In genomic region chr17:20446895-20447294, GRCh38 we compare ENCODE assay signal across 8 cellular contexts. TPM values are rescaled to one million over a fixed set of nuclear protein-coding genes. Genes with fewer than 3 reads are reported as not detected.
DNase-seq lines count a peak whose midpoint lies in the region; ATAC-seq, FAIRE-seq and TF ChIP-seq lines count a peak whose summit lies in the region.
"Not testable (repeated sequence)": the region's sequence is repeated elsewhere in the genome, so short reads cannot be mapped to it uniquely, and the experiment has no call there.

No MANE protein-coding gene starts in this region.

- not testable (repeated sequence) for H3K9ac ChIP-seq in SK-N-SH

- not testable (repeated sequence) for H3K27ac ChIP-seq in SK-N-SH (ENCODE audit: low read depth in 2 of 2, low read length in 1 of 2)

- CTCF ChIA-PET in SK-N-SH (lab: Yijun Ruan, JAX): not testable (repeated sequence)

- DNase-seq in AML-193 (lab: John Stamatoyannopoulos, UW) (peak; percentile 10 to 13), NCI-H146 treated with DMSO at 0.1 percent for 48 hours (lab: John Stamatoyannopoulos, UW; ENCODE audit: unreplicated experiment) (peak; percentile 1), SK-N-SH (peak; percentile 0), ecto neural progenitor cell (ENCODE audit: low spot score) (peak; percentile 32), left kidney (ENCODE audit: low read depth, low spot score) (peak; percentile 1)
- not testable (repeated sequence) for DNase-seq in GM19239 (ENCODE audit: insufficient read length, low spot score); nephron progenitor cell

- H3K4me1 Mint-ChIP-seq in nephron progenitor cell; stimulated activated memory B cell treated with anti-CD40 and anti-IgM and Interleukin-4, amounts not matched to agents 10 μg/mL and 1 μg/mL and 100 μg/mL, for 72 hours: not testable (repeated sequence)

- WGBS in SK-N-SH (ENCODE audit: low lambda C conversion rate): 58% methylated on average over 6 of the region's 6 CpGs

- not testable (repeated sequence) for H3K79me2 ChIP-seq in SK-N-SH (ENCODE audit: insufficient read depth)

- TF ChIP-seq CTCF in SK-N-SH (IDR thresholded peaks at IDR 0.05): peak; percentile 22
- TF ChIP-seq CTCF in nephron progenitor cell (IDR thresholded peaks at IDR 0.05): peak; percentile 43

- peak; percentile 4 for FAIRE-seq in GM19239 (lab: Jason Lieb, UNC)

- not testable (repeated sequence) for TF ChIP-seq EP300 in SK-N-SH (IDR thresholded peaks at IDR 0.05; ENCODE audit: borderline replicate concordance in 1 of 2, low read depth in 1 of 2, low read length in 1 of 2)

- TF ChIP-seq RAD21 in SK-N-SH (IDR thresholded peaks at IDR 0.05; ENCODE audit: low read length): peak; percentile 33

- not testable (repeated sequence) for H3K4me1 ChIP-seq in SK-N-SH (ENCODE audit: control insufficient read depth in 1 of 2, insufficient read depth in 2 of 2, low read depth in 1 of 2, low read length in 1 of 2)

- H3K36me3 ChIP-seq in SK-N-SH (replicated peaks in 1 of 2; ENCODE audit: control insufficient read depth in 1 of 2, insufficient read depth in 2 of 2, low read length in 1 of 2): not testable (repeated sequence)

- H2AFZ ChIP-seq in SK-N-SH (ENCODE audit: low read depth): not testable (repeated sequence)

- not testable (repeated sequence) for H3K27me3 ChIP-seq in SK-N-SH (ENCODE audit: insufficient read depth)

- POLR2A ChIA-PET in SK-N-SH (lab: Yijun Ruan, JAX): not testable (repeated sequence)

- H3K9me3 ChIP-seq in SK-N-SH: not testable (repeated sequence)

- not testable (repeated sequence) for H3K4me3 Mint-ChIP-seq in nephron progenitor cell; stimulated activated memory B cell treated with anti-CD40 and anti-IgM and Interleukin-4, amounts not matched to agents 10 μg/mL and 1 μg/mL and 100 μg/mL, for 72 hours

- not testable (repeated sequence) for H4K20me1 ChIP-seq in SK-N-SH (ENCODE audit: insufficient read depth)

- H3K27me3 Mint-ChIP-seq in nephron progenitor cell (ENCODE audit: low read depth, poor library complexity); stimulated activated memory B cell treated with anti-CD40 and anti-IgM and Interleukin-4, amounts not matched to agents 10 μg/mL and 1 μg/mL and 100 μg/mL, for 72 hours: not testable (repeated sequence)

- not testable (repeated sequence) for H3K36me3 Mint-ChIP-seq in nephron progenitor cell (ENCODE audit: low read depth); stimulated activated memory B cell treated with anti-CD40 and anti-IgM and Interleukin-4, amounts not matched to agents 10 μg/mL and 1 μg/mL and 100 μg/mL, for 72 hours

- not testable (repeated sequence) for H3F3A ChIP-seq in SK-N-SH (replicated peaks; ENCODE audit: insufficient read depth)

- not testable (repeated sequence) for H3K4me3 ChIP-seq in SK-N-SH (ENCODE audit: low read depth in 2 of 2, low read length in 1 of 2)

- H3K9me2 ChIP-seq in SK-N-SH: not testable (repeated sequence)

- not testable (repeated sequence) for ATAC-seq in stimulated activated memory B cell treated with anti-CD40 and anti-IgM and Interleukin-4, amounts not matched to agents 10 μg/mL and 1 μg/mL and 100 μg/mL, for 72 hours

- H3K9me3 Mint-ChIP-seq in nephron progenitor cell; stimulated activated memory B cell treated with anti-CD40 and anti-IgM and Interleukin-4, amounts not matched to agents 10 μg/mL and 1 μg/mL and 100 μg/mL, for 72 hours: not testable (repeated sequence)

- not testable (repeated sequence) for H3K4me2 ChIP-seq in SK-N-SH

- H3K27ac Mint-ChIP-seq in nephron progenitor cell: not testable (repeated sequence)
- peak overlapping the region; percentile 30 for H3K27ac Mint-ChIP-seq in stimulated activated memory B cell treated with anti-CD40 and anti-IgM and Interleukin-4, amounts not matched to agents 10 μg/mL and 1 μg/mL and 100 μg/mL, for 72 hours

RNA-seq across cellular contexts. Expression of gene LGALS9B, which starts 20.4 kb away (rescaled TPM):
- polyA plus RNA-seq in SK-N-SH (2012; rRNA removed): not detected in 2 replicates
- polyA plus RNA-seq in SK-N-SH (2012; cell fraction: cytosol; rRNA removed): not detected in 2 replicates
- polyA plus RNA-seq in SK-N-SH (2012; cell fraction: nucleus; rRNA removed): not detected in 2 replicates
